1 cellular context compared by ENCODE assay signal in the genomic region with DNA sequence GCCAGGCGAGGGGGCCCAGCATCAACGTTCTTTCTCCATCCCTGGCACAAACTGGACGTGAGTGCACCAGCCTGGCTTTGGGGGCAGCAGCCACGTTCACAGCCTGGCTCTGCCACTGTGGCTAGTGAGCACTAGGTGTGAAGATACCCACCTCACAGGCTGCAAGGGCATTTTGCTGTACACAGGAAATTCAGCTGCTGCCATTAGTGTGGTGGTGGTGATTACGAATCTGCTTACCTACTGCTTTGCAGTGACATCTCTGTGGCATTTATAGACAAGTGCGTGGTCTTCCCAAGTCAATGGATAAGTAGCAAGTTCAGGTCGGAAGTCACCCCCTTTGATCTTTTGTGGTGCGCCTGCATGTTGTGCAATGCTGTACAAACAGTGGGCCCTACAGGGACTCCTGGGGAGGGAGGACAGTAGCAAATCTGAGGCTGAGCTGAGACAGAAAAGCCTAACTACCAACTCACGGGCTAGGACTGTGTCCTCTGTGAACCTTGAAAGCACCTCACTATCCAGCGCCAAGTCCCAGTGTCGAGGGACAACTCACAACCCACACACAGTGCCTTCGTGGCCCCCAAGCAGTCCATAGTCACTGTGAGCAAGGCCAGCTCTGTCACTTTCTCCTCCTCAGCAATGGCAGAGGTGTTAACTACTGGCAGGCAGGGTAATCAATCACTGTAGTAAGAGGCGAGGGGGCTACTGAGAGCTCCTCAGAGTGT.
A peak's percentile ranks its signal among the peaks of the same experiment; 100 is the strongest.
TF ChIP-seq lines count a peak whose summit lies in the region.

No MANE protein-coding gene starts in this region.

TF ChIP-seq in HepG2, 621 proteins besides CTCF, POLR2A, EP300 and RAD21 (continued from another document and continues in another):
- TF ChIP-seq KIAA2018 (CRISPR knock-in tag; IDR thresholded peaks at IDR 0.05; ENCODE audit: borderline replicate concordance) (no peak), NFAT5 (CRISPR knock-in tag; IDR thresholded peaks at IDR 0.05) (no peak), PRMT3 (CRISPR knock-in tag; IDR thresholded peaks at IDR 0.05; ENCODE audit: borderline replicate concordance, low read depth) (no peak), ZNF558 (CRISPR knock-in tag; IDR thresholded peaks at IDR 0.05; ENCODE audit: borderline replicate concordance) (peak; percentile 27; the same call in 1 of the 2 replicates), MEF2D (CRISPR knock-in tag; IDR thresholded peaks at IDR 0.05) (peak; percentile 90), JDP2 (CRISPR knock-in tag; IDR thresholded peaks at IDR 0.05; ENCODE audit: borderline replicate concordance) (no peak), DR1 (CRISPR knock-in tag; IDR thresholded peaks at IDR 0.05) (no peak), IRF2 (CRISPR knock-in tag; IDR thresholded peaks at IDR 0.05) (peak; percentile 89), ZBTB20 (CRISPR knock-in tag; IDR thresholded peaks at IDR 0.05; ENCODE audit: borderline replicate concordance, low read depth) (peak; percentile 81; the same call in 1 of the 2 replicates), HNRNPLL (IDR thresholded peaks at IDR 0.05; ENCODE audit: low read depth, low read length, poor library complexity, severe bottlenecking) (no peak), ZFAT (CRISPR knock-in tag; conservative IDR thresholded peaks at IDR 0.05) (peak; percentile 99), CREB1 (IDR thresholded peaks at IDR 0.05) (no peak), CREB1 (CRISPR knock-in tag; IDR thresholded peaks at IDR 0.05) (peak; percentile 65; the same call in 1 of the 2 replicates), ZFYVE20 (CRISPR knock-in tag; IDR thresholded peaks at IDR 0.05; ENCODE audit: borderline replicate concordance, low read depth) (no peak), ZNF770 (CRISPR knock-in tag; IDR thresholded peaks at IDR 0.05) (peak; percentile 99), SAP130 (CRISPR knock-in tag; IDR thresholded peaks at IDR 0.05; ENCODE audit: low read depth) (peak; percentile 92), KMT2A (CRISPR knock-in tag; IDR thresholded peaks at IDR 0.05) (no peak; the same call in 1 of the 2 replicates), ZIK1 (CRISPR knock-in tag; IDR thresholded peaks at IDR 0.05; ENCODE audit: borderline replicate concordance, low read depth) (0 out of 2 replicates have a peak, but pooled peaks have one; percentile 29), SRSF4 (IDR thresholded peaks at IDR 0.05; ENCODE audit: low read depth, low read length, poor library complexity, severe bottlenecking) (no peak), IRF9 (CRISPR knock-in tag; IDR thresholded peaks at IDR 0.05; ENCODE audit: borderline replicate concordance) (peak; percentile 61; the same call in 1 of the 2 replicates), FOXP1 (IDR thresholded peaks at IDR 0.05) (no peak), FOXP1 (CRISPR knock-in tag; IDR thresholded peaks at IDR 0.05) (peak; percentile 95), EED (CRISPR knock-in tag; IDR thresholded peaks at IDR 0.05) (no peak), NFATC3 (CRISPR knock-in tag; IDR thresholded peaks at IDR 0.05) (no peak), SP2 (CRISPR knock-in tag; IDR thresholded peaks at IDR 0.05) (no peak), ZNF225 (CRISPR knock-in tag; IDR thresholded peaks at IDR 0.05) (no peak; the same call in 1 of the 2 replicates), ESRRA (CRISPR knock-in tag; IDR thresholded peaks at IDR 0.05; ENCODE audit: low read depth) (no peak), RORA (CRISPR knock-in tag; IDR thresholded peaks at IDR 0.05) (no peak), ZMYM2 (CRISPR knock-in tag; IDR thresholded peaks at IDR 0.05) (peak; percentile 94), HNRNPL (IDR thresholded peaks at IDR 0.05; ENCODE audit: low read depth, low read length) (0 out of 2 replicates have a peak, but pooled peaks have one; percentile 55), IKZF4 (CRISPR knock-in tag; IDR thresholded peaks at IDR 0.05; ENCODE audit: borderline replicate concordance, low read depth, not compliant biosample characterization) (no peak), SAFB2 (CRISPR knock-in tag; IDR thresholded peaks at IDR 0.05; ENCODE audit: borderline replicate concordance, low read depth) (peak; percentile 67; the same call in 1 of the 2 replicates), ATRX (CRISPR knock-in tag; IDR thresholded peaks at IDR 0.05; ENCODE audit: borderline replicate concordance) (no peak), ZNF780A (CRISPR knock-in tag; IDR thresholded peaks at IDR 0.05) (no peak), ZNF432 (CRISPR knock-in tag; IDR thresholded peaks at IDR 0.05; ENCODE audit: borderline replicate concordance) (no peak), NR2F2 (IDR thresholded peaks at IDR 0.05; ENCODE audit: borderline replicate concordance, low read depth) (peak; percentile 94), BORCS8-MEF2B (CRISPR knock-in tag; IDR thresholded peaks at IDR 0.05) (peak; percentile 63; the same call in 1 of the 2 replicates), FLYWCH1 (CRISPR knock-in tag; IDR thresholded peaks at IDR 0.05) (no peak), ARNT2 (CRISPR knock-in tag; IDR thresholded peaks at IDR 0.05; ENCODE audit: low read depth) (peak; percentile 43; the same call in 1 of the 2 replicates)
- TF ChIP-seq, protein P1, sequence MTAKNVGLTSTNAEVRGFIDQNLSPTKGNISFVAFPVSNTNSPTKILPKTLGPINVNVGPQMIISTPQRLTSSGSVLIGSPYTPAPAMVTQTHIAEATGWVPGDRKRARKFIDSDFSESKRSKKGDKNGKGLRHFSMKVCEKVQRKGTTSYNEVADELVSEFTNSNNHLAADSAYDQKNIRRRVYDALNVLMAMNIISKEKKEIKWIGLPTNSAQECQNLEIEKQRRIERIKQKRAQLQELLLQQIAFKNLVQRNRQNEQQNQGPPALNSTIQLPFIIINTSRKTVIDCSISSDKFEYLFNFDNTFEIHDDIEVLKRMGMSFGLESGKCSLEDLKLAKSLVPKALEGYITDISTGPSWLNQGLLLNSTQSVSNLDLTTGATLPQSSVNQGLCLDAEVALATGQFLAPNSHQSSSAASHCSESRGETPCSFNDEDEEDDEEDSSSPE (CRISPR knock-in tag; IDR thresholded peaks at IDR 0.05): peak; percentile 58; the same call in 1 of the 2 replicates
- TF ChIP-seq, protein P2, sequence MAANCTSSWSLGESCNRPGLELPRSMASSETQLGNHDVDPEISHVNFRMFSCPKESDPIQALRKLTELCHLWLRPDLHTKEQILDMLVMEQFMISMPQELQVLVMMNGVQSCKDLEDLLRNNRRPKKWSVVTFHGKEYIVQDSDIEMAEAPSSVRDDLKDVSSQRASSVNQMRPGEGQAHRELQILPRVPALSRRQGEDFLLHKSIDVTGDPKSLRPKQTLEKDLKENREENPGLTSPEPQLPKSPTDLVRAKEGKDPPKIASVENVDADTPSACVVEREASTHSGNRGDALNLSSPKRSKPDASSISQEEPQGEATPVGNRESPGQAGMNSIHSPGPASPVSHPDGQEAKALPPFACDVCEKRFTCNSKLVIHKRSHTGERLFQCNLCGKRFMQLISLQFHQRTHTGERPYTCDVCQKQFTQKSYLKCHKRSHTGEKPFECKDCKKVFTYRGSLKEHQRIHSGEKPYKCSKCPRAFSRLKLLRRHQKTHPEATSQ (CRISPR knock-in tag; IDR thresholded peaks at IDR 0.05; ENCODE audit: borderline replicate concordance): peak; percentile 78; the same call in 1 of the 2 replicates
